13 cellular contexts compared by ENCODE assay signal in the genomic region with DNA sequence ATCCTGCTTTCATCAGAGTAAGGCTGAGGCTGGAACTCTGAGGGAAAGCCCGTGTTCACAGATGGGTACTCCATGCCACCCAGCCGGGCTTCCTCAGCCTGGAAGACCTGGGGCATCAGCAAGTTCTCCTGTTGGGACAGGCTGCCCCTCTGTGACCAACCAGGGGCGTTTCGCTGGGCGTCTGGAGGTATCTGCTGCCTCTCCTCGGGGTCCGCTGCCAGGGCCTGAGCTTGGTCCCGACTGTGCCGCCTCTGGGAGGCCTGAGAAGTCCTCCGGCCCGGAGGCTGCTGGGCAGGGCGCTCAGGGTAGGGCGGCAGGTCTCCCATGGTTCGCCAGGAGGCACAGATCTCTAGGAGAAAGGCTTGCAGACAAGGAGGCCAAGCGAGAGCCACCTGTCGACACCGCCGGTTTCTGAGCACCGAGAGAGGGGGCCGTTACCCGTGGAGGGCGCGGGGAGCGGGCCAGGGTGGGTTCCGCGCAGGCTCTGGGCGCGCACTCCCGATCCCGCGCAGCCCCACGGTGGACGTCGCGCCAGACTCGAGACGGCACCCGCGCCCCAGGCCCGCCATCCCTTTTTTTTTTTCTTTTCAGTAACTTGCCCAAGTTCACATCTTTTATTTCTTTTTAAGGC. TPM values are rescaled to one million over a fixed set of nuclear protein-coding genes. Genes with fewer than 3 reads are reported as not detected.
A peak's percentile ranks its signal among the peaks of the same experiment; 100 is the strongest.
DNase-seq lines count a peak whose midpoint lies in the region; TF ChIP-seq lines count a peak whose summit lies in the region.
"Had no signal": no experiment of that assay in that cellular context is flagged by ENCODE, and none has a peak within 500 bp of the region (broad histone marks: within the 10 kb centered on the region; RNA-seq: fewer than 3 reads in every experiment).

A gene (minus strand): TSS at position 458 of the 631 bp plus-strand sequence. CDS start 132 bp downstream, at position 326.

- H3K27ac Mint-ChIP-seq in activated CD4-positive, alpha-beta memory T cell treated with anti-CD3 and anti-CD28 coated beads for 36 hours = no peak within 1 kb of the TSS

- H3K4me3 ChIP-seq in HEK293 (ENCODE audit: low read depth, low read length) = no peak within 1 kb of the TSS
- peak within 1 kb of the TSS; percentile 79 for H3K4me3 ChIP-seq in iPS-20b (ENCODE audit: low read length)
- peak within 1 kb of the TSS; percentile 42 for H3K4me3 ChIP-seq in retinal pigment epithelial cell (ENCODE audit: low read length)
- H3K4me3 ChIP-seq: GM12878 had no signal

- H3K9me3 ChIP-seq in HEK293 (ENCODE audit: control insufficient read depth, insufficient read depth, low read depth, low read length) = no peaks in the 10 kb centered on the region
- H3K9me3 ChIP-seq in iPS-20b (ENCODE audit: insufficient read depth, low read depth, low read length) = no peaks in the 10 kb centered on the region
- H3K9me3 ChIP-seq: Caco-2 had no signal

- H3K4me1 ChIP-seq in HEK293 (ENCODE audit: control insufficient read depth, insufficient read depth, low read length) (peaks cover 4% of the 10 kb centered on the region; the same call in 1 of the 2 replicates), iPS-20b (ENCODE audit: insufficient read depth, low read length) (peaks cover 17% of the 10 kb centered on the region; the same call in 1 of the 2 replicates)

- intact Hi-C loops in activated CD4-positive, alpha-beta memory T cell treated with anti-CD3 and anti-CD28 coated beads for 36 hours (cut with micrococcal nuclease) = loop anchor here (5.0 kb wide), 1 partner anchor 47 kb away; a partner anchor contains a TSS

- H3K4me1 Mint-ChIP-seq in activated CD4-positive, alpha-beta memory T cell treated with anti-CD3 and anti-CD28 coated beads for 36 hours (ENCODE audit: low read depth) = no peaks in the 10 kb centered on the region

- no peaks in the 10 kb centered on the region for H3K27me3 Mint-ChIP-seq in activated CD4-positive, alpha-beta memory T cell treated with anti-CD3 and anti-CD28 coated beads for 36 hours

- H3K27me3 ChIP-seq in iPS-20b (ENCODE audit: insufficient read depth, low read length) = no peaks in the 10 kb centered on the region

- POLR2A ChIA-PET in HEK293 (lab: Yijun Ruan, JAX) = interaction anchor here (0.8 to 1.0 kb wide), 4 partner anchors 22 to 48 kb away, joined by 3 to 8 read pairs (median 4); a partner anchor contains a TSS
- POLR2A ChIA-PET in activated CD4-positive, alpha-beta memory T cell treated with anti-CD3 and anti-CD28 coated beads for 36 hours (lab: Charles Lee) = interaction anchor here (0.8 kb wide), 1 partner anchor 12 kb away, joined by 5 read pairs; no protein-coding TSS in a partner anchor

- DNase-seq in astrocyte of the hippocampus (ENCODE audit: low read depth, low spot score) = peak; percentile 32
- DNase-seq in retinal pigment epithelial cell (ENCODE audit: low read depth) = no peak
- DNase-seq in activated CD8-positive, alpha-beta memory T cell treated with anti-CD3 and anti-CD28 coated beads, Interleukin-2, amount 50 U/mL, for 48 hours = no peak
- DNase-seq in AG20443 (ENCODE audit: low spot score) = no peak
- DNase-seq in activated CD4-positive, alpha-beta T cell treated with anti-CD3 and anti-CD28 coated beads, Interleukin-2, amount 50 U/mL, for 4 hours = no peak
- no peak for DNase-seq in activated CD4-positive, alpha-beta memory T cell treated with anti-CD3 and anti-CD28 coated beads for 36 hours
- DNase-seq: activated effector memory CD4-positive, alpha-beta T cell treated with Interleukin-2 at 50 U/mL for 16 hours; Caco-2; effector CD4-positive, alpha-beta T cell; NCI-H2029 had no signal

- peaks cover 0 to 18% of the 10 kb centered on the region in 2 experiments; a peak in 2 of 3 replicates for H3K36me3 ChIP-seq in HEK293 (ENCODE audit: control insufficient read depth in 2 of 2, insufficient read depth in 1 of 2, low read length in 2 of 2)
- H3K36me3 ChIP-seq in iPS-20b (ENCODE audit: insufficient read depth, low read depth, low read length) = peaks cover 8% of the 10 kb centered on the region

- H3K9me3 Mint-ChIP-seq in activated CD4-positive, alpha-beta memory T cell treated with anti-CD3 and anti-CD28 coated beads for 36 hours = no peaks in the 10 kb centered on the region

- H3K27ac ChIP-seq in HEK293 (ENCODE audit: extremely low read depth, low read depth, low read length) (no peak within 1 kb of the TSS), iPS-20b (ENCODE audit: low read length) (peak within 1 kb of the TSS; percentile 42)

- no peak for TF ChIP-seq CTCF in HEK293 (tag by site-specific recombination; IDR thresholded peaks at IDR 0.05)
- TF ChIP-seq CTCF in retinal pigment epithelial cell (conservative IDR thresholded peaks at IDR 0.05; ENCODE audit: low read depth, low read length) = no peak

- H3K4me3 Mint-ChIP-seq in activated CD4-positive, alpha-beta memory T cell treated with anti-CD3 and anti-CD28 coated beads for 36 hours = no peak within 1 kb of the TSS

- peaks cover 4% of the 10 kb centered on the region for H3K36me3 Mint-ChIP-seq in activated CD4-positive, alpha-beta memory T cell treated with anti-CD3 and anti-CD28 coated beads for 36 hours

- CTCF ChIA-PET in HEK293 (lab: Yijun Ruan, JAX) = interaction anchor here (1.2 to 1.9 kb wide), 2 partner anchors 10 to 16 kb away, joined by 4 to 11 read pairs; no protein-coding TSS in a partner anchor
- CTCF ChIA-PET in activated CD4-positive, alpha-beta memory T cell treated with anti-CD3 and anti-CD28 coated beads for 36 hours (lab: Charles Lee) = interaction anchor here (1.2 kb wide), 1 partner anchor 45 kb away, joined by 4 read pairs; a partner anchor contains a TSS

- peak within 1 kb of the TSS; percentile 79 for H3K9ac ChIP-seq in iPS-20b (ENCODE audit: low read depth, low read length)

TF ChIP-seq in HEK293, 187 proteins besides CTCF, POLR2A, EP300 and RAD21:
- TF ChIP-seq SCRT2 (tag by site-specific recombination; IDR thresholded peaks at IDR 0.05) (peak; percentile 60; the same call in 1 of the 2 replicates), ZNF433 (tag by site-specific recombination; IDR thresholded peaks at IDR 0.05; ENCODE audit: low read depth) (no peak)
TF ChIP-seq in HEK293: peak in this region for 1.

RNA-seq across cellular contexts. Expression of the gene that starts here (rescaled TPM):
- under 1 TPM; 0.12 to 0.19 TPM for total RNA-seq in activated CD4-positive, alpha-beta memory T cell treated with anti-CD3 and anti-CD28 coated beads for 36 hours
